ENCODE assay signal across 16 cellular contexts in genomic region chr6:54515013-54515412, GRCh38.
DNase-seq lines count a peak whose midpoint lies in the region; ATAC-seq and TF ChIP-seq lines count a peak whose summit lies in the region.
"Had no signal": no experiment of that assay in that cellular context is flagged by ENCODE, and none has a peak within 500 bp of the region (broad histone marks: within the 10 kb centered on the region; RNA-seq: fewer than 3 reads in every experiment).

No MANE protein-coding gene starts in this region.

- BruUV-seq in PC-3 (replicated peaks; lab: Mats Ljungman, UMichigan): no TSS peak

- no peaks in the 10 kb centered on the region for H3K9me2 ChIP-seq in PC-3 (replicated peaks; ENCODE audit: low read length)

- no peaks in the 10 kb centered on the region for H4K20me1 ChIP-seq in PC-3 (ENCODE audit: low read length)

- H3K36me3 ChIP-seq in PC-3 (ENCODE audit: low read depth, low read length) (no peaks in the 10 kb centered on the region), adrenal gland (replicated peaks in 1 of 2) (no peaks in the 10 kb centered on the region)
- H3K36me3 ChIP-seq: MG63 had no signal

- H3K79me2 ChIP-seq in PC-3 (ENCODE audit: low read length): no peaks in the 10 kb centered on the region

- CTCF ChIA-PET in PC-3 (lab: Charles Lee): interaction anchor here (0.5 to 0.8 kb wide), 2 partner anchors 287 to 402 kb away, joined by 3 to 4 read pairs; no protein-coding TSS in a partner anchor

- H3K9me3 ChIP-seq in PC-3 (ENCODE audit: low read length) (no peaks in the 10 kb centered on the region), adrenal gland (replicated peaks in 1 of 3) (no peaks in the 10 kb centered on the region)
- H3K9me3 ChIP-seq: MG63 had no signal

- peak; percentile 88 for ATAC-seq in PC-3
- peak; percentile 79 for ATAC-seq in foreskin keratinocyte
- ATAC-seq in HG03520 (IDR thresholded peaks at IDR 0.05; ENCODE audit: unreplicated experiment): no peak
- ATAC-seq in GM21825 (IDR thresholded peaks at IDR 0.05; ENCODE audit: unreplicated experiment): no peak
- ATAC-seq: left colon, Right ventricle myocardium inferior, T-cell had no signal

- H3K4me1 ChIP-seq in PC-3 (ENCODE audit: insufficient read depth, low read length) (peaks cover 5% of the 10 kb centered on the region; the same call in 1 of the 2 replicates), foreskin keratinocyte (peaks cover 9% of the 10 kb centered on the region), adrenal gland (replicated peaks in 1 of 2) (no peaks in the 10 kb centered on the region)

- TF ChIP-seq CTCF in PC-3 (conservative IDR thresholded peaks at IDR 0.05; ENCODE audit: low read depth, low read length) (peak; percentile 26; the same call in 1 of the 2 replicates), foreskin keratinocyte (conservative IDR thresholded peaks at IDR 0.05) (peak; percentile 64), adrenal gland (IDR thresholded peaks at IDR 0.05) (no peak)

- H3K27me3 ChIP-seq in PC-3 (ENCODE audit: low read length) (no peaks in the 10 kb centered on the region), foreskin keratinocyte (no peaks in the 10 kb centered on the region), adrenal gland (no peaks in the 10 kb centered on the region)
- H3K27me3 ChIP-seq: MG63 had no signal

- no peak overlapping the region for H3K4me2 ChIP-seq in PC-3 (ENCODE audit: low read length)

- H2AFZ ChIP-seq in PC-3 (ENCODE audit: low read length): no peak overlapping the region

- intact Hi-C loops in PC-3 (cut with micrococcal nuclease): loop anchor here (1.0 to 10.0 kb wide), 3 partner anchors 182 to 554 kb away; no protein-coding TSS in a partner anchor
- intact Hi-C loops in adrenal gland (cut with DNase I): no loop called here

- 38 to 51% (median 43%) methylated on average over 2 of the region's 2 CpGs for WGBS in adrenal gland, 4 donors

- TF ChIP-seq POLR2A in adrenal gland (IDR thresholded peaks at IDR 0.05): no peak

- no peak overlapping the region for H3K27ac ChIP-seq in PC-3 (ENCODE audit: low read length)
- peak overlapping the region; percentile 61 for H3K27ac ChIP-seq in foreskin keratinocyte
- H3K27ac ChIP-seq in adrenal gland: no peak overlapping the region

- DNase-seq in DMS79 (lab: John Stamatoyannopoulos, UW): peak; percentile 63
- peak; percentile 57 for DNase-seq in NCI-H1694 treated with DMSO at 0.1 percent for 48 hours (lab: John Stamatoyannopoulos, UW)
- peak; percentile 69 for DNase-seq in PC-3
- peak; percentile 26 to 68 for DNase-seq in foreskin keratinocyte
- no peak for DNase-seq in NCI-H1048 (lab: John Stamatoyannopoulos, UW)
- DNase-seq in adrenal gland: no peak
- DNase-seq: activated naive CD4-positive, alpha-beta T cell; aorta; foreskin fibroblast; left colon; MG63; midbrain; T-cell had no signal

- no peak overlapping the region for H3K9ac ChIP-seq in PC-3 (ENCODE audit: low read length)

- POLR2A ChIA-PET in PC-3 (lab: Charles Lee; ENCODE audit: unreplicated experiment): no interaction called here

- H3K4me3 ChIP-seq in PC-3 (ENCODE audit: low read length): no peak overlapping the region
- H3K4me3 ChIP-seq in adrenal gland: no peak overlapping the region
- H3K4me3 ChIP-seq: MG63 had no signal

- no peaks in the 10 kb centered on the region for H3F3A ChIP-seq in PC-3 (ENCODE audit: low read length, unreplicated experiment)

Comparison
In these comparisons a context has a peak if more than half of its experiments do, and no peak if none do; other contexts are left out.
1. DNase-seq: peak in DMS79 (single experiment), NCI-H1694 treated with DMSO at 0.1 percent for 48 hours (single experiment), PC-3 (single experiment) and foreskin keratinocyte (2 of 2); none in NCI-H1048 (single experiment) and adrenal gland (0 of 7).
2. ATAC-seq: peak in PC-3 (single experiment) and foreskin keratinocyte (single experiment); none in HG03520 (single experiment) and GM21825 (single experiment).
3. CTCF ChIP-seq: peak in PC-3 (single experiment) and foreskin keratinocyte (single experiment); none in adrenal gland (0 of 6).